ENCODE assay signal across 15 cellular contexts in genomic region chr16:30054451-30054850, GRCh38. TPM values are rescaled to one million over a fixed set of nuclear protein-coding genes. Genes with fewer than 3 reads are reported as not detected.
DNase-seq lines count a peak whose midpoint lies in the region; ATAC-seq lines count a peak whose summit lies in the region.
"Had no signal": no experiment of that assay in that cellular context is flagged by ENCODE, and none has a peak within 500 bp of the region (broad histone marks: within the 10 kb centered on the region; RNA-seq: fewer than 3 reads in every experiment).

No MANE protein-coding gene starts in this region.

- no peak overlapping the region for H3K56ac ChIP-seq in mesendoderm (ENCODE audit: low read length)

- ATAC-seq in HG03432 (IDR thresholded peaks at IDR 0.05; ENCODE audit: unreplicated experiment) (no peak), HG02970 (IDR thresholded peaks at IDR 0.05; ENCODE audit: low FRiP score, unreplicated experiment) (no peak), GM18907 (IDR thresholded peaks at IDR 0.05; ENCODE audit: unreplicated experiment) (no peak)

- no CpG with 5 or more reads among the region's 8 CpGs for WGBS in mesendoderm (ENCODE audit: extremely low coverage, insufficient coverage, low lambda C conversion rate)

- H3K27me3 ChIP-seq in BLaER1 (no peaks in the 10 kb centered on the region), mesendoderm (ENCODE audit: insufficient read depth, low read length, poor library complexity) (no peaks in the 10 kb centered on the region)
- H3K27me3 ChIP-seq: pancreas, SJSA1 had no signal

- H4K5ac ChIP-seq in mesendoderm (ENCODE audit: low read length) = no peak overlapping the region

- H2BK5ac ChIP-seq in mesendoderm (ENCODE audit: low read length) = no peak overlapping the region

- no peak overlapping the region for H3K27ac ChIP-seq in BLaER1
- no peak overlapping the region for H3K27ac ChIP-seq in mesendoderm (ENCODE audit: low read depth, low read length)
- H3K27ac ChIP-seq: SJSA1 had no signal

- H3K9me3 ChIP-seq in BLaER1 = no peaks in the 10 kb centered on the region
- H3K9me3 ChIP-seq: pancreas, SJSA1 had no signal

- H3K4me3 Mint-ChIP-seq in activated CD4-positive, alpha-beta memory T cell treated with anti-CD3 and anti-CD28 coated beads, Interleukin-2, amount 10 ng/mL, durations not matched to agents 7 days and 5 days = peak overlapping the region; percentile 50

- no peaks in the 10 kb centered on the region for H3K9me3 Mint-ChIP-seq in activated CD4-positive, alpha-beta memory T cell treated with anti-CD3 and anti-CD28 coated beads, Interleukin-2, amount 10 ng/mL, durations not matched to agents 7 days and 5 days

- no peak overlapping the region for H3K23ac ChIP-seq in mesendoderm (ENCODE audit: low read length)

- CTCF ChIA-PET in activated CD4-positive, alpha-beta memory T cell treated with anti-CD3 and anti-CD28 coated beads, Interleukin-2, amount 10 ng/mL, durations not matched to agents 7 days and 5 days (lab: Charles Lee) = interaction anchor here (0.7 to 4.1 kb wide), 13 partner anchors 11 to 561 kb away, joined by 3 to 31 read pairs (median 8); partner anchors contain the start of genes ALDOA, KIF22, PAGR1 and PPP4C

- H3K27me3 Mint-ChIP-seq in activated CD4-positive, alpha-beta memory T cell treated with anti-CD3 and anti-CD28 coated beads, Interleukin-2, amount 10 ng/mL, durations not matched to agents 7 days and 5 days = no peaks in the 10 kb centered on the region

- H3K79me1 ChIP-seq in mesendoderm (ENCODE audit: low read length) = no peaks in the 10 kb centered on the region

- H3K4me2 ChIP-seq in BLaER1 (peak overlapping the region; percentile 11), mesendoderm (ENCODE audit: low read length) (no peak overlapping the region)

- H4K8ac ChIP-seq in mesendoderm (ENCODE audit: low read depth, low read length) = no peak overlapping the region

- H3K36me3 ChIP-seq in BLaER1 (no peaks in the 10 kb centered on the region; the same call in 1 of the 2 replicates), mesendoderm (ENCODE audit: control insufficient read depth, insufficient read depth, low read length) (no peaks in the 10 kb centered on the region)
- H3K36me3 ChIP-seq: pancreas had no signal

- no peak overlapping the region for H3K4ac ChIP-seq in mesendoderm (ENCODE audit: low read depth, low read length)

- H3K9ac ChIP-seq in BLaER1 (no peak overlapping the region), mesendoderm (ENCODE audit: low read length) (no peak overlapping the region)

- peaks cover 34% of the 10 kb centered on the region for H3K4me1 ChIP-seq in BLaER1
- H3K4me1 ChIP-seq in mesendoderm (ENCODE audit: control insufficient read depth, low read depth, low read length) = no peaks in the 10 kb centered on the region

- no peak overlapping the region for H2BK120ac ChIP-seq in mesendoderm (ENCODE audit: low read depth, low read length)

- no peak overlapping the region for H3K27ac Mint-ChIP-seq in activated CD4-positive, alpha-beta memory T cell treated with anti-CD3 and anti-CD28 coated beads, Interleukin-2, amount 10 ng/mL, durations not matched to agents 7 days and 5 days

- H3K4me3 ChIP-seq in BLaER1 (no peak overlapping the region), mesendoderm (ENCODE audit: low read length) (no peak overlapping the region)

- no peak overlapping the region for H2AK5ac ChIP-seq in mesendoderm (ENCODE audit: low read length)

- no peak overlapping the region for H2BK15ac ChIP-seq in mesendoderm (replicated peaks; ENCODE audit: low read depth)

- no peaks in the 10 kb centered on the region for H3K79me2 ChIP-seq in mesendoderm (ENCODE audit: control insufficient read depth, insufficient read depth, low read length)

- DNase-seq in EL (peak; percentile 50), mesendoderm (peak; percentile 26), ecto neural progenitor cell (ENCODE audit: low spot score) (no peak)
- DNase-seq in activated CD4-positive, alpha-beta memory T cell treated with anti-CD3 and anti-CD28 coated beads, Interleukin-2, amount 10 ng/mL, durations not matched to agents 7 days and 5 days = no peak
- DNase-seq: kidney glomerular epithelial cell; stimulated activated CD4-positive, alpha-beta T cell treated with anti-CD3 and anti-CD28 coated beads, Interleukin-4, amount 100 ng/mL, for 4 hours had no signal

- no peaks in the 10 kb centered on the region for H4K20me1 ChIP-seq in BLaER1

- no peak overlapping the region for H3K18ac ChIP-seq in mesendoderm (ENCODE audit: low read length)

- peaks cover 40% of the 10 kb centered on the region for H3K4me1 Mint-ChIP-seq in activated CD4-positive, alpha-beta memory T cell treated with anti-CD3 and anti-CD28 coated beads, Interleukin-2, amount 10 ng/mL, durations not matched to agents 7 days and 5 days

- POLR2A ChIA-PET in activated CD4-positive, alpha-beta memory T cell treated with anti-CD3 and anti-CD28 coated beads, Interleukin-2, amount 10 ng/mL, durations not matched to agents 7 days and 5 days (lab: Charles Lee) = interaction anchor here (1.0 to 7.7 kb wide), 5 partner anchors 10 to 236 kb away, joined by 3 to 111 read pairs (median 5); partner anchors contain the start of genes ALDOA and HIRIP3

- H3K36me3 Mint-ChIP-seq in activated CD4-positive, alpha-beta memory T cell treated with anti-CD3 and anti-CD28 coated beads, Interleukin-2, amount 10 ng/mL, durations not matched to agents 7 days and 5 days (ENCODE audit: low read depth) = peaks cover 10% of the 10 kb centered on the region

RNA-seq across cellular contexts. Expression of gene ALDOA, which starts 11.1 kb away (rescaled TPM):
- 1,000 to 10,000 TPM; 1,403 to 1,450 TPM for total RNA-seq in activated CD4-positive, alpha-beta memory T cell treated with anti-CD3 and anti-CD28 coated beads, Interleukin-2, amount 10 ng/mL, durations not matched to agents 7 days and 5 days
- polyA plus RNA-seq in mesendoderm (2013, experiment 1 of 2) = 759 TPM
- polyA plus RNA-seq in mesendoderm (2013, experiment 2 of 2) = 778 TPM

RNA-seq across cellular contexts. Expression of gene PPP4C, which starts 21.3 kb away (rescaled TPM):
- 100 to 1,000 TPM; 146 to 147 TPM for total RNA-seq in activated CD4-positive, alpha-beta memory T cell treated with anti-CD3 and anti-CD28 coated beads, Interleukin-2, amount 10 ng/mL, durations not matched to agents 7 days and 5 days
- 94.2 TPM for polyA plus RNA-seq in mesendoderm (2013, experiment 1 of 2)
- polyA plus RNA-seq in mesendoderm (2013, experiment 2 of 2) = 93.5 TPM

RNA-seq across cellular contexts. Expression of gene TLCD3B, which starts 23.4 kb away (rescaled TPM):
- 1 to 10 TPM; 6.0 to 6.9 TPM for total RNA-seq in activated CD4-positive, alpha-beta memory T cell treated with anti-CD3 and anti-CD28 coated beads, Interleukin-2, amount 10 ng/mL, durations not matched to agents 7 days and 5 days
- 3.4 TPM for polyA plus RNA-seq in mesendoderm (2013, experiment 1 of 2)
- polyA plus RNA-seq in mesendoderm (2013, experiment 2 of 2) = 3.9 TPM
- total RNA-seq: bronchial epithelial cell had no signal

RNA-seq across cellular contexts. Expression of gene C16orf92, which starts 31.5 kb away (rescaled TPM):
- total RNA-seq in activated CD4-positive, alpha-beta memory T cell treated with anti-CD3 and anti-CD28 coated beads, Interleukin-2, amount 10 ng/mL, durations not matched to agents 7 days and 5 days = not detected
- polyA plus RNA-seq in mesendoderm (2013, experiment 1 of 2) = not detected
- polyA plus RNA-seq in mesendoderm (2013, experiment 2 of 2) = not detected
- total RNA-seq: activated CD8-positive, alpha-beta memory T cell treated with anti-CD3 and anti-CD28 coated beads for 36 hours; bronchial epithelial cell; pancreas; SJSA1; temporal lobe had no signal
- polyA plus RNA-seq: pancreas had no signal

RNA-seq across cellular contexts. Expression of gene TBX6, which starts 37.3 kb away (rescaled TPM):
- 1 to 10 TPM; 1.9 to 2.5 TPM for total RNA-seq in activated CD4-positive, alpha-beta memory T cell treated with anti-CD3 and anti-CD28 coated beads, Interleukin-2, amount 10 ng/mL, durations not matched to agents 7 days and 5 days
- polyA plus RNA-seq in mesendoderm (2013, experiment 1 of 2) = 2.4 TPM
- polyA plus RNA-seq in mesendoderm (2013, experiment 2 of 2) = 2.1 TPM
- total RNA-seq: SJSA1 had no signal

Comparison
In these comparisons a context has a peak if more than half of its experiments do, and no peak if none do; other contexts are left out.
1. DNase-seq: peak in EL (single experiment) and mesendoderm (single experiment); none in activated CD4-positive, alpha-beta memory T cell treated with anti-CD3 and anti-CD28 coated beads, Interleukin-2, amount 10 ng/mL, durations not matched to agents 7 days and 5 days (single experiment) and ecto neural progenitor cell (single experiment).